12 cellular contexts compared by ENCODE assay signal in the genomic region with DNA sequence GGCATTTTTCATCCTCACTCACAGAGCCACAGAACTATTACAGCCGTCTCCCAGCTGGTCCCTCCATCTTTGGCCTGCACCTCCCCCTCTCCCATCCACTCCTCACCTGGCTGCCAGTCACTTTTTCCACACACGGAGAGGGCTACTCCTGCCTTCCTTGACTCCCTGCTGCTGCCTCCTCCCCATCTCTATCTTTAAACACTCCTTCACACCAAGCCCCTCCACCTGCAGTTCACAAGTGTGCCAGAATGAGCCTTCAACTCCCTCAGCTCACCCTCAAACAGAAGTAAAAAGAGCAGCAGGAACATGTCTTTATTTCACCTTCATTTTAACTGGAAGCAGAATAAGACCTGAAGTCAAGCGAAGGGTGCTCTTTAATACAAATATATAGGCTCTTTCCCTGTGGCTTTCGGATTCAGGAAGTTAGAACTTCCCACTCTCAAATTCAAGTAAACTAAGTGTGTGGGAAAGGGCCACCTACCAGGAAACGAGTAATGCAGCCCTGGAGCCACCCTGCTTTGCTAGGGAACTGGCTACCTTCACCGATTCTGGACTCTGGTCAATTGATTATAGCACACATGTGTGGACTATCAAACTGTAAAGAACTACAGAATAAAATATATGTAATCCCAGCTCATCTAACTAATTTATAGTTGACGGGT.
DNase-seq lines count a peak whose midpoint lies in the region; FAIRE-seq and TF ChIP-seq lines count a peak whose summit lies in the region.
"Had no signal": no experiment of that assay in that cellular context is flagged by ENCODE, and none has a peak within 500 bp of the region (broad histone marks: within the 10 kb centered on the region; RNA-seq: fewer than 3 reads in every experiment).

No MANE protein-coding gene starts in this region.

- BruUV-seq in endothelial cell of umbilical vein (replicated peaks; lab: Mats Ljungman, UMichigan), result TSS peak; percentile 23

- H3K9me1 ChIP-seq in endothelial cell of umbilical vein (replicated peaks; ENCODE audit: control insufficient read depth, extremely low read depth, insufficient read depth, low read length), result no peaks in the 10 kb centered on the region

- peak overlapping the region in 1 of 2 experiments; percentile 16 for H3K18ac ChIP-seq in mesenchymal stem cell (ENCODE audit: low read depth in 1 of 2, low read length in 2 of 2)

- no peak overlapping the region for H2BK15ac ChIP-seq in mesenchymal stem cell (ENCODE audit: low read depth, poor library complexity, severe bottlenecking)

- peak overlapping the region in 1 of 2 experiments; percentile 44 for H3K14ac ChIP-seq in mesenchymal stem cell (ENCODE audit: low read length in 2 of 2)

- H2AFZ ChIP-seq in endothelial cell of umbilical vein (ENCODE audit: low read depth, low read length) (no peak overlapping the region), parathyroid adenoma (peak overlapping the region; percentile 58), mesenchymal stem cell (ENCODE audit: low read depth, low read length) (no peak overlapping the region)

- DNase-seq in NCI-H1092 treated with DMSO at 0.1 percent for 48 hours (lab: John Stamatoyannopoulos, UW) (peak; percentile 21), NCI-H1092 (lab: John Stamatoyannopoulos, UW) (no peak), NCI-H69 (lab: John Stamatoyannopoulos, UW) (peak; percentile 21), endothelial cell of umbilical vein (ENCODE audit: low read depth, low spot score) (peak; percentile 62), mesenchymal stem cell (no peak), DMS53 treated with DMSO at 0.1 percent for 48 hours (lab: John Stamatoyannopoulos, UW; ENCODE audit: unreplicated experiment) (no peak)
- DNase-seq in activated CD4-positive, CD25-positive, alpha-beta regulatory T cell (lab: John Stamatoyannopoulos, UW), result no peak
- DNase-seq: activated CD8-positive, alpha-beta T cell treated with anti-CD3 and anti-CD28 coated beads, Interleukin-2, amount 10 ng/mL, durations not matched to agents 7 days and 5 days; activated naive CD8-positive, alpha-beta T cell treated with anti-CD3 and anti-CD28 coated beads, Interleukin-2, amount 10 ng/mL, durations not matched to agents 7 days and 5 days; dorsolateral prefrontal cortex; NCI-H524 treated with DMSO at 0.1 percent for 48 hours had no signal

- H4K20me1 ChIP-seq in endothelial cell of umbilical vein (replicated peaks; ENCODE audit: control insufficient read depth, extremely low read depth, insufficient read depth, low read length), result no peaks in the 10 kb centered on the region

- peak overlapping the region; percentile 76 for H3K4me2 ChIP-seq in endothelial cell of umbilical vein (ENCODE audit: insufficient read depth, low read length)
- no peak overlapping the region for H3K4me2 ChIP-seq in parathyroid adenoma (ENCODE audit: low read length)
- no peak overlapping the region for H3K4me2 ChIP-seq in mesenchymal stem cell (ENCODE audit: low read length, poor library complexity, severe bottlenecking)

- H2AK5ac ChIP-seq in mesenchymal stem cell (ENCODE audit: low read length, severe bottlenecking), result no peak overlapping the region

- H3K9ac ChIP-seq in endothelial cell of umbilical vein (replicated peaks; ENCODE audit: extremely low read depth, insufficient read depth, low read length) (no peak overlapping the region), parathyroid adenoma (no peak overlapping the region), mesenchymal stem cell (ENCODE audit: low read length) (no peak overlapping the region)

- intact Hi-C loops in endothelial cell of umbilical vein (cut with micrococcal nuclease), result loop anchor here (1.0 kb wide), 1 partner anchor 30 kb away; no protein-coding TSS in a partner anchor

- 48% methylated on average over 4 of the region's 7 CpGs for WGBS in mesenchymal stem cell

- no peak overlapping the region for H4K91ac ChIP-seq in mesenchymal stem cell (ENCODE audit: low read length)

- CTCF ChIA-PET in endothelial cell of umbilical vein (lab: Charles Lee), result interaction anchor here (1.0 to 2.9 kb wide), 11 partner anchors 9 to 118 kb away, joined by 3 to 11 read pairs (median 4); no protein-coding TSS in a partner anchor

- no peak overlapping the region for H2BK120ac ChIP-seq in mesenchymal stem cell (ENCODE audit: low read depth, low read length)

- no peak overlapping the region for H2BK5ac ChIP-seq in mesenchymal stem cell (ENCODE audit: low read depth, low read length, poor library complexity, severe bottlenecking)

- no peak overlapping the region for H3K4ac ChIP-seq in mesenchymal stem cell (ENCODE audit: low read depth in 1 of 2, low read length in 2 of 2)

- no peak overlapping the region for H3K23ac ChIP-seq in mesenchymal stem cell (ENCODE audit: low read length in 2 of 2)

- H3K9me3 ChIP-seq in endothelial cell of umbilical vein (replicated peaks; ENCODE audit: control insufficient read depth, insufficient read depth, low read length) (no peaks in the 10 kb centered on the region), parathyroid adenoma (ENCODE audit: control insufficient read depth, low read length) (no peaks in the 10 kb centered on the region), mesenchymal stem cell (ENCODE audit: control insufficient read depth, low read length) (no peaks in the 10 kb centered on the region)

- H3K27me3 ChIP-seq in endothelial cell of umbilical vein (ENCODE audit: control insufficient read depth in 2 of 2, insufficient read depth in 2 of 2, low read length in 2 of 2) (no peaks in the 10 kb centered on the region), parathyroid adenoma (ENCODE audit: control insufficient read depth, insufficient read depth, low read length) (no peaks in the 10 kb centered on the region), mesenchymal stem cell (ENCODE audit: control insufficient read depth in 1 of 2, insufficient read depth in 1 of 2, low read length in 2 of 2) (no peaks in the 10 kb centered on the region)

- H3K36me3 ChIP-seq in endothelial cell of umbilical vein (ENCODE audit: control insufficient read depth in 2 of 2, extremely low read depth in 1 of 2, insufficient read depth in 2 of 2, low read length in 2 of 2) (no peaks in the 10 kb centered on the region), parathyroid adenoma (ENCODE audit: control insufficient read depth, insufficient read depth, low read length) (no peaks in the 10 kb centered on the region), mesenchymal stem cell (ENCODE audit: control insufficient read depth in 1 of 2, insufficient read depth in 2 of 2, low read depth in 1 of 2, low read length in 2 of 2) (peaks cover 0 to 2% of the 10 kb centered on the region in 2 experiments)

- H3K4me1 ChIP-seq in endothelial cell of umbilical vein (ENCODE audit: control insufficient read depth, extremely low read depth, insufficient read depth, low read length) (peaks cover 41% of the 10 kb centered on the region), parathyroid adenoma (peaks cover 10% of the 10 kb centered on the region), mesenchymal stem cell (ENCODE audit: control insufficient read depth, insufficient read depth, low read depth, low read length) (peaks cover 14% of the 10 kb centered on the region)

- TF ChIP-seq CTCF in endothelial cell of umbilical vein (IDR thresholded peaks at IDR 0.05; ENCODE audit: extremely low read depth in 1 of 2, insufficient read depth in 1 of 2, low read depth in 1 of 2, low read length in 2 of 2), result no peak
- no peak for TF ChIP-seq CTCF in parathyroid adenoma (IDR thresholded peaks at IDR 0.05)

- POLR2A ChIA-PET in endothelial cell of umbilical vein (lab: Charles Lee), result interaction anchor here (0.9 kb wide), 1 partner anchor 9 kb away, joined by 4 read pairs; no protein-coding TSS in a partner anchor

- H3K27ac ChIP-seq in endothelial cell of umbilical vein (ENCODE audit: insufficient read depth, low read depth, low read length) (peak overlapping the region; percentile 49), parathyroid adenoma (peak overlapping the region; percentile 25), mesenchymal stem cell (ENCODE audit: low read length, poor library complexity, severe bottlenecking) (no peak overlapping the region)
- H3K27ac ChIP-seq: dorsolateral prefrontal cortex had no signal

- no peak overlapping the region for H4K8ac ChIP-seq in mesenchymal stem cell (ENCODE audit: low read length)

- peaks cover 19% of the 10 kb centered on the region for H3K79me1 ChIP-seq in mesenchymal stem cell (replicated peaks; ENCODE audit: low read length, poor library complexity, severe bottlenecking)

- dilution Hi-C loops in endothelial cell of umbilical vein (cut with MboI; ENCODE audit: extremely low pct_ligation_motif_present, low sequenced_read_pairs), result no loop called here

- peak overlapping the region in 1 of 2 experiments; percentile 79 for H2BK12ac ChIP-seq in mesenchymal stem cell (ENCODE audit: low read length in 2 of 2)

- H3K4me3 ChIP-seq in endothelial cell of umbilical vein (replicated peaks in 1 of 3; ENCODE audit: insufficient read depth in 1 of 3, low read depth in 1 of 3, low read length in 3 of 3) (peak overlapping the region in 1 of 3 experiments; percentile 16), parathyroid adenoma (ENCODE audit: low read depth, low read length) (no peak overlapping the region), mesenchymal stem cell (ENCODE audit: insufficient read depth in 1 of 2, low read depth in 1 of 2, low read length in 2 of 2) (no peak overlapping the region)
- H3K4me3 ChIP-seq: dorsolateral prefrontal cortex had no signal

- no peak for TF ChIP-seq POLR2A in endothelial cell of umbilical vein (IDR thresholded peaks at IDR 0.05; ENCODE audit: low read depth, low read length)

- peak; percentile 80 for FAIRE-seq in endothelial cell of umbilical vein (lab: Jason Lieb, UNC)

- H3K79me2 ChIP-seq in endothelial cell of umbilical vein (ENCODE audit: control insufficient read depth, insufficient read depth, low read length) (peaks cover 88% of the 10 kb centered on the region), parathyroid adenoma (no peaks in the 10 kb centered on the region)

TF ChIP-seq in endothelial cell of umbilical vein, 7 proteins besides CTCF, POLR2A, EP300 and RAD21:
- TF ChIP-seq FOS (IDR thresholded peaks at IDR 0.05; ENCODE audit: borderline replicate concordance, insufficient read depth, low read length) (no peak), MYC (IDR thresholded peaks at IDR 0.05; ENCODE audit: low read depth, low read length) (no peak), GATA2 (IDR thresholded peaks at IDR 0.05; ENCODE audit: insufficient read depth, insufficient read length, low read depth, low read length) (no peak), POLR2AphosphoS5 (IDR thresholded peaks at IDR 0.05; ENCODE audit: insufficient read depth, low read depth, low read length) (no peak), EZH2 (IDR thresholded peaks at IDR 0.05; ENCODE audit: borderline replicate concordance, low read depth, low read length, severe bottlenecking) (no peak), JUN (IDR thresholded peaks at IDR 0.05; ENCODE audit: borderline replicate concordance, insufficient read depth, insufficient read length, low read depth) (no peak)
- TF ChIP-seq, protein P1, sequence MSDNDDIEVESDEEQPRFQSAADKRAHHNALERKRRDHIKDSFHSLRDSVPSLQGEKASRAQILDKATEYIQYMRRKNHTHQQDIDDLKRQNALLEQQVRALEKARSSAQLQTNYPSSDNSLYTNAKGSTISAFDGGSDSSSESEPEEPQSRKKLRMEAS (IDR thresholded peaks at IDR 0.05; ENCODE audit: insufficient read depth, insufficient read length), result no peak

Comparison
In these comparisons a context has a peak if more than half of its experiments do, and no peak if none do; other contexts are left out.
1. DNase-seq: peak in NCI-H1092 treated with DMSO at 0.1 percent for 48 hours (single experiment), NCI-H69 (single experiment) and endothelial cell of umbilical vein (single experiment); none in NCI-H1092 (single experiment), mesenchymal stem cell (single experiment), DMS53 treated with DMSO at 0.1 percent for 48 hours (single experiment) and activated CD4-positive, CD25-positive, alpha-beta regulatory T cell (0 of 4).